Comparison of ENCODE assay signal across 28 cellular contexts in genomic region chr12:57998251-57998650, GRCh38.
"Had no signal": no experiment of that assay in that cellular context is flagged by ENCODE, and none has a peak within 500 bp of the region (broad histone marks: within the 10 kb centered on the region; RNA-seq: fewer than 3 reads in every experiment).

No MANE protein-coding gene starts in this region.

- H3K4me1 Mint-ChIP-seq: naive B cell; naive thymus-derived CD8-positive, alpha-beta T cell; nephron progenitor cell; neural crest cell; stimulated activated effector memory CD8-positive, alpha-beta T cell treated with anti-CD3 and anti-CD28 coated beads, Interleukin-12 subunit alpha, Interleukin-12 subunit beta, amount 100 ng/mL, for 72 hours; stimulated activated naive B cell treated with anti-CD40 and anti-IgM and Interleukin-4, amounts not matched to agents 10 μg/mL and 1 μg/mL and 100 μg/mL, for 72 hours had no signal

- H3K27me3 Mint-ChIP-seq: progenitor cell of endocrine pancreas had no signal

- H3K27ac Mint-ChIP-seq: naive B cell; naive thymus-derived CD8-positive, alpha-beta T cell; nephron progenitor cell; progenitor cell of endocrine pancreas; stimulated activated effector memory CD8-positive, alpha-beta T cell treated with anti-CD3 and anti-CD28 coated beads, Interleukin-12 subunit alpha, Interleukin-12 subunit beta, amount 100 ng/mL, for 72 hours; stimulated activated naive B cell treated with anti-CD40 and anti-IgM and Interleukin-4, amounts not matched to agents 10 μg/mL and 1 μg/mL and 100 μg/mL, for 72 hours had no signal

- H3K9ac ChIP-seq: parathyroid adenoma had no signal

- H3K27me3 ChIP-seq: ovary, right lobe of liver, sigmoid colon, stomach, thyroid gland, tibial nerve, upper lobe of left lung, vagina had no signal

- H3K36me3 Mint-ChIP-seq: stimulated activated effector memory CD8-positive, alpha-beta T cell treated with anti-CD3 and anti-CD28 coated beads, Interleukin-12 subunit alpha, Interleukin-12 subunit beta, amount 100 ng/mL, for 72 hours had no signal

- H3K4me3 Mint-ChIP-seq: naive B cell; naive thymus-derived CD8-positive, alpha-beta T cell; nephron progenitor cell; neural crest cell; stimulated activated effector memory CD8-positive, alpha-beta T cell treated with anti-CD3 and anti-CD28 coated beads, Interleukin-12 subunit alpha, Interleukin-12 subunit beta, amount 100 ng/mL, for 72 hours; stimulated activated naive B cell treated with anti-CD40 and anti-IgM and Interleukin-4, amounts not matched to agents 10 μg/mL and 1 μg/mL and 100 μg/mL, for 72 hours had no signal

- H2AFZ ChIP-seq: parathyroid adenoma had no signal

- H3K4me3 ChIP-seq: ovary, psoas muscle, right lobe of liver, sigmoid colon, stomach, thoracic aorta, thyroid gland, tibial nerve, upper lobe of left lung, vagina had no signal

- ATAC-seq: naive thymus-derived CD8-positive, alpha-beta T cell; psoas muscle; right cardiac atrium; stimulated activated effector memory CD8-positive, alpha-beta T cell treated with anti-CD3 and anti-CD28 coated beads, Interleukin-12 subunit alpha, Interleukin-12 subunit beta, amount 100 ng/mL, for 72 hours; stimulated activated naive B cell treated with anti-CD40 and anti-IgM and Interleukin-4, amounts not matched to agents 10 μg/mL and 1 μg/mL and 100 μg/mL, for 72 hours had no signal

- H3K9me3 ChIP-seq: right lobe of liver, thyroid gland had no signal

- H3K4me1 ChIP-seq: parathyroid adenoma, psoas muscle, right lobe of liver, sigmoid colon, stomach, thyroid gland, tibial nerve, upper lobe of left lung, vagina had no signal

- DNase-seq: naive B cell; naive thymus-derived CD8-positive, alpha-beta T cell; nephron progenitor cell; occipital lobe; ovary; posterior cingulate gyrus; psoas muscle; right cardiac atrium; right lobe of liver; sigmoid colon; small intestine; stimulated activated CD4-positive, alpha-beta T cell treated with anti-CD3 and anti-CD28 coated beads, Interleukin-15, amount 100 ng/mL, for 24 hours; stimulated activated CD4-positive, alpha-beta T cell treated with anti-CD3 and anti-CD28 coated beads, Interleukin-2, amount 100 ng/mL, for 24 hours; stimulated activated CD4-positive, alpha-beta T cell treated with anti-CD3 and anti-CD28 coated beads, Interleukin-2, amount 100 ng/mL, for 48 hours; stimulated activated CD4-positive, alpha-beta T cell treated with anti-CD3 and anti-CD28 coated beads, Interleukin-4, amount 100 ng/mL, for 24 hours; stimulated activated naive B cell treated with anti-CD40 and anti-IgM and Interleukin-4, amounts not matched to agents 10 μg/mL and 1 μg/mL and 100 μg/mL, for 72 hours; stimulated activated naive CD4-positive, alpha-beta T cell treated with Interleukin-2 at 50 U/mL for 16 hours; stomach; thyroid gland; trophoblast cell had no signal

- H3K36me3 ChIP-seq: ovary, right lobe of liver, sigmoid colon, stomach, thoracic aorta, thyroid gland, tibial nerve, upper lobe of left lung, vagina had no signal

- H3K27ac ChIP-seq: ovary, parathyroid adenoma, psoas muscle, right lobe of liver, sigmoid colon, stomach, thoracic aorta, thyroid gland, tibial nerve, upper lobe of left lung, vagina had no signal
